8 cellular contexts compared by ENCODE assay signal in genomic region chr21:44801468-44802395, GRCh38. TPM values are rescaled to one million over a fixed set of nuclear protein-coding genes. Genes with fewer than 3 reads are reported as not detected.
A peak's percentile ranks its signal among the peaks of the same experiment; 100 is the strongest.
DNase-seq lines count a peak whose midpoint lies in the region; ATAC-seq and TF ChIP-seq lines count a peak whose summit lies in the region.

UBE2G2 (minus strand) TSS chr21:44801820; CDS start chr21:44801748, 72 bp downstream.

- peak; percentile 87 for TF ChIP-seq POLR2A in GM19099 (IDR thresholded peaks at IDR 0.05; ENCODE audit: extremely low read depth, insufficient read length, low read depth)
- TF ChIP-seq POLR2A in right lobe of liver (IDR thresholded peaks at IDR 0.05), result peak; percentile 66

- no peaks in the 10 kb centered on the region for H3K9me3 ChIP-seq in right lobe of liver

- intact Hi-C loops in right lobe of liver (cut with DNase I), result loop anchor here in 1 of 2 donors (10.0 kb wide), 1 partner anchor 103 kb away; no protein-coding TSS in a partner anchor

- no peak for TF ChIP-seq CTCF in right lobe of liver (IDR thresholded peaks at IDR 0.05)

- H3K36me3 ChIP-seq in right lobe of liver, result peaks cover 0 to 9% (median 6%) of the 10 kb centered on the region in 4 donors

- peak; percentile 97 for DNase-seq in AG20443 (ENCODE audit: low spot score)
- peak; percentile 49 for DNase-seq in NCI-H774 (lab: John Stamatoyannopoulos, UW)
- peak; percentile 77 to 80 for DNase-seq in activated CD4-positive, alpha-beta T cell treated with anti-CD3 and anti-CD28 coated beads, Interleukin-2, amount 50 U/mL, for 4 hours
- peak; percentile 85 for DNase-seq in dermis blood vessel endothelial cell
- peak; percentile 84 to 88 (median 87) for DNase-seq in right lobe of liver
- peak; percentile 88 for DNase-seq in stimulated activated CD4-positive, alpha-beta T cell treated with anti-CD3 and anti-CD28 coated beads, Interleukin-4, amount 100 ng/mL, for 24 hours

- H3K27ac ChIP-seq in right lobe of liver, result peak within 1 kb of the TSS in 2 of 3 donors; percentile 37 to 49

- H3K4me3 ChIP-seq in right lobe of liver, result peak within 1 kb of the TSS; percentile 87 to 99 (median 99)

- ATAC-seq in HG03439 (IDR thresholded peaks at IDR 0.05; ENCODE audit: unreplicated experiment), result peak; percentile 79
- peak; percentile 91 to 95 (median 92) for ATAC-seq in right lobe of liver

- no peaks in the 10 kb centered on the region for H3K27me3 ChIP-seq in right lobe of liver

- H3K4me1 ChIP-seq in right lobe of liver, result peaks cover 0 to 26% (median 12%) of the 10 kb centered on the region in 4 donors

- 0% methylated on average over 20 of the region's 97 CpGs for WGBS in right lobe of liver (ENCODE audit: insufficient coverage, low coverage, low lambda C conversion rate, missing lambda C conversion rate)

RNA-seq across cellular contexts. Expression of gene UBE2G2, which starts in this region (rescaled TPM):
- total RNA-seq in dermis blood vessel endothelial cell, result 74.1 and 85.3 TPM in 2 replicates
- 10 to 100 TPM; 41.5 to 54.6 (median 49.9) TPM for total RNA-seq in right lobe of liver

Comparison
In these comparisons a context has a peak if more than half of its experiments do, and no peak if none do; other contexts are left out.
1. Peak in every context shown above with its lines: DNase-seq, ATAC-seq, H3K4me3 ChIP-seq and H3K27ac ChIP-seq.